In genomic region chr16:69595127-69596036, GRCh38 we compare ENCODE assay signal across 1 cellular context.
TF ChIP-seq lines count a peak whose summit lies in the region.

No MANE protein-coding gene starts in this region.

TF ChIP-seq in GM12878, 131 proteins besides CTCF, POLR2A, EP300 and RAD21 (continued from another document):
- TF ChIP-seq CUX1 (IDR thresholded peaks at IDR 0.05; ENCODE audit: insufficient replicate concordance, low read depth, low read length) (no peak), ZNF622 (IDR thresholded peaks at IDR 0.05) (no peak), STAT3 (IDR thresholded peaks at IDR 0.05; ENCODE audit: low read depth, low read length) (no peak), POLR2AphosphoS5 (IDR thresholded peaks at IDR 0.05; ENCODE audit: low read length) (no peak), GABPA (IDR thresholded peaks at IDR 0.05; ENCODE audit: low read depth) (no peak), E2F4 (IDR thresholded peaks at IDR 0.05; ENCODE audit: low read depth, low read length) (no peak), ZNF24 (IDR thresholded peaks at IDR 0.05) (no peak), CEBPB (IDR thresholded peaks at IDR 0.05; ENCODE audit: borderline replicate concordance in 1 of 2, low read depth in 2 of 2, low read length in 2 of 2) (no peak)
